ENCODE assay signal across 22 cellular contexts in genomic region chr1:167973832-167974231, GRCh38. TPM values are rescaled to one million over a fixed set of nuclear protein-coding genes. Genes with fewer than 3 reads are reported as not detected.
"Had no signal": no experiment of that assay in that cellular context is flagged by ENCODE, and none has a peak within 500 bp of the region (broad histone marks: within the 10 kb centered on the region; RNA-seq: fewer than 3 reads in every experiment).

No MANE protein-coding gene starts in this region.

- H2AFZ ChIP-seq: hepatocyte had no signal

- DNase-seq: activated CD4-positive, alpha-beta T cell treated with anti-CD3 and anti-CD28 coated beads, Interleukin-2, amount 50 U/mL, for 4 hours; activated CD8-positive, alpha-beta memory T cell treated with anti-CD3 and anti-CD28 coated beads for 24 hours; activated CD8-positive, alpha-beta memory T cell treated with anti-CD3 and anti-CD28 coated beads, Interleukin-2, amount 50 U/mL, for 4 hours; activated naive CD4-positive, alpha-beta T cell treated with Interleukin-2 at 50 U/mL for 16 hours; activated T-cell treated with anti-CD3 and anti-CD28 coated beads, Interleukin-2, amount 50 U/mL, for 24 hours; body of pancreas; foreskin melanocyte; glutamatergic neuron; immature natural killer cell; kidney glomerular epithelial cell; left ventricle myocardium inferior; mammary epithelial cell; naive thymus-derived CD8-positive, alpha-beta T cell; stimulated activated CD4-positive, alpha-beta T cell treated with anti-CD3 and anti-CD28 coated beads, Interleukin-12 subunit alpha, Interleukin-12 subunit beta, amount 100 ng/mL, for 4 hours; stimulated activated CD4-positive, alpha-beta T cell treated with anti-CD3 and anti-CD28 coated beads, Interleukin-4, amount 100 ng/mL, for 4 hours; stimulated activated naive CD8-positive, alpha-beta T cell treated with anti-CD3 and anti-CD28 coated beads, Interleukin-15, Interleukin-2, amounts not matched to agents 100 U/mL and 50 U/mL, for 24 hours; T-helper 9 cell; upper lobe of left lung had no signal

- H3K4me3 ChIP-seq: body of pancreas, hepatocyte, left ventricle myocardium inferior, prostate gland, upper lobe of left lung had no signal

- H3K36me3 ChIP-seq: prostate gland had no signal

- H3K27me3 ChIP-seq: body of pancreas, hepatocyte, upper lobe of left lung had no signal

- H3K27ac ChIP-seq: body of pancreas, epithelial cell of prostate, hepatocyte, left ventricle myocardium inferior, prostate gland, upper lobe of left lung had no signal

- H3K4me1 ChIP-seq: body of pancreas, prostate gland, upper lobe of left lung had no signal

- ATAC-seq: body of pancreas; naive thymus-derived CD8-positive, alpha-beta T cell; stimulated activated naive CD8-positive, alpha-beta T cell treated with anti-CD3 and anti-CD28 coated beads, Interleukin-15, Interleukin-2, amounts not matched to agents 100 U/mL and 50 U/mL, for 24 hours; WTC11 had no signal

- H3K9me3 ChIP-seq: body of pancreas, left ventricle myocardium inferior, prostate gland, upper lobe of left lung had no signal

- H3K4me2 ChIP-seq: hepatocyte had no signal

RNA-seq across cellular contexts. Expression of gene ADCY10, which starts 59.9 kb away (rescaled TPM):
- polyA plus RNA-seq: immature natural killer cell; naive thymus-derived CD8-positive, alpha-beta T cell had no signal
